Comparison of ENCODE assay signal across 20 cellular contexts in the genomic region with DNA sequence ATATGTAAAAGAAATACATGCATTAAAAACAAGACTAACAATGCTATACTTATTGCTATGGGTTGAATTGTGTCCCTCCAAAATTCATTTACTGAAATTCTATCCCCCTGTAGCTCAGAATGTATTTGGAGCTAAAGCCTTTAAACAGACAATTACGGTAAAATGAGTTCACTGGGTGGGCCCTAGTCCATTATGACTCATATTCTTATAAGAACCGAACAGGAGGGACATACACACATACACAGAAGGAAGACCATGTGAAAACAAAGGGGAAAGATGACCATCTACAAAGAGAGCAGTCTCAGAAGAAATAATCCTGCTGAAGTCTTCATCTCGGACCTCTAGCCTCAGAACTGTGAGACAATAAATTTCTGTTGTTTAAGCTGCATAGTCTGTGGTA.
"Had no signal": no experiment of that assay in that cellular context is flagged by ENCODE, and none has a peak within 500 bp of the region (broad histone marks: within the 10 kb centered on the region; RNA-seq: fewer than 3 reads in every experiment).

No MANE protein-coding gene starts in this region.

- H3K4me1 ChIP-seq: colonic mucosa, esophagus squamous epithelium, gastroesophageal sphincter, parathyroid adenoma, prostate gland, transverse colon had no signal

- H3K9ac ChIP-seq: parathyroid adenoma had no signal

- H3K79me2 ChIP-seq: parathyroid adenoma had no signal

- H3K27ac ChIP-seq: colonic mucosa, esophagus squamous epithelium, gastroesophageal sphincter, parathyroid adenoma, prostate gland, skin epidermis, thoracic aorta, transverse colon had no signal

- H2AFZ ChIP-seq: parathyroid adenoma had no signal

- DNase-seq: colonic mucosa; dermis blood vessel endothelial cell; esophagus squamous epithelium; glutamatergic neuron; kidney glomerular epithelial cell; naive thymus-derived CD4-positive, alpha-beta T cell; nephron progenitor cell; stimulated activated CD4-positive, alpha-beta T cell treated with anti-CD3 and anti-CD28 coated beads, Interleukin-2, amount 100 ng/mL, for 24 hours; stimulated activated CD4-positive, alpha-beta T cell treated with anti-CD3 and anti-CD28 coated beads, Interleukin-4, amount 100 ng/mL, for 4 hours; stimulated activated naive B cell treated with anti-CD40 and anti-IgM and Interleukin-4, amounts not matched to agents 10 μg/mL and 1 μg/mL and 100 μg/mL, for 72 hours; stimulated activated naive CD8-positive, alpha-beta T cell treated with anti-CD3 and anti-CD28 coated beads, Interleukin-15, amount 100 ng/mL, for 72 hours; substantia nigra; transverse colon had no signal

- H3K9me3 ChIP-seq: colonic mucosa, prostate gland, thoracic aorta had no signal

- H3K27me3 ChIP-seq: colonic mucosa, esophagus squamous epithelium, gastroesophageal sphincter, transverse colon had no signal

- FAIRE-seq: islet of Langerhans had no signal

- H3K4me3 ChIP-seq: colonic mucosa, esophagus squamous epithelium, gastroesophageal sphincter, prostate gland, skin epidermis, thoracic aorta, transverse colon had no signal

- H3K36me3 ChIP-seq: colonic mucosa, prostate gland had no signal

- ATAC-seq: gastroesophageal sphincter; naive thymus-derived CD4-positive, alpha-beta T cell; sciatic nerve; stimulated activated naive B cell treated with anti-CD40 and anti-IgM and Interleukin-4, amounts not matched to agents 10 μg/mL and 1 μg/mL and 100 μg/mL, for 72 hours; stimulated activated naive CD8-positive, alpha-beta T cell treated with anti-CD3 and anti-CD28 coated beads, Interleukin-15, amount 100 ng/mL, for 72 hours had no signal
